ENCODE assay signal across 14 cellular contexts in the genomic region with DNA sequence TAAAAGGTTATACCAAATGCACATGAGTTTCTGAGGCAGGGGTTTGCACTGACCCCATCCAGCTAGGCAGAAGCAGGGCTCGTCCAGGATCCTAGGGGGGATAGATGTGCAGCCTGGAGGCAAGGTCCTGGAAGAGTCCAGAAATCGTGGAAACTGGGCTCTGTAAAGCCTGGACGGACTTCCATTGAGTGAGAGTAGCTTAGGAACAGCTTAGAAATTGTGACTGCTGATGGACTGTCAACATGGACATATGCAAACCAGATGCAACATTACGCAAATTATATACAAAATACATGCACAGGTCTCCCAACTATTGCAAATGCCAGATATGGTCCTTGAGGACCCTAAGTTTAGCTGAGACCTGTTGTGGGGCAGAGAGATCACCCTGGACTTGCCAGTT.
DNase-seq lines count a peak whose midpoint lies in the region; ATAC-seq and TF ChIP-seq lines count a peak whose summit lies in the region.
"Had no signal": no experiment of that assay in that cellular context is flagged by ENCODE, and none has a peak within 500 bp of the region (broad histone marks: within the 10 kb centered on the region; RNA-seq: fewer than 3 reads in every experiment).

No MANE protein-coding gene starts in this region.

- ATAC-seq in HG03039 (IDR thresholded peaks at IDR 0.05; ENCODE audit: unreplicated experiment), result no peak
- ATAC-seq: GM12878 had no signal

- DNase-seq in NCI-H748 (lab: John Stamatoyannopoulos, UW; ENCODE audit: unreplicated experiment) (peak; percentile 5), NCI-H748 treated with DMSO at 0.1 percent for 48 hours (lab: John Stamatoyannopoulos, UW) (no peak), amniotic epithelial cell (ENCODE audit: low read depth) (peak; percentile 15), COR-L47 (lab: John Stamatoyannopoulos, UW) (no peak)
- no peak for DNase-seq in activated effector memory CD4-positive, alpha-beta T cell treated with anti-CD3 and anti-CD28 coated beads, Interleukin-2, amount 50 U/mL, for 16 hours
- DNase-seq: C1 segment of cervical spinal cord; CD4-positive, alpha-beta T cell; DMS79; GM23248; H7 had no signal

- H3K4me1 Mint-ChIP-seq in nephron, result peaks cover 29% of the 10 kb centered on the region

- peaks cover 35% of the 10 kb centered on the region for H3K27me3 Mint-ChIP-seq in nephron (ENCODE audit: low read depth)

- peak overlapping the region in 2 of 3 experiments; percentile 20 to 37 for H3K4me3 Mint-ChIP-seq in nephron
- H3K4me3 Mint-ChIP-seq: B cell; CD4-positive, alpha-beta T cell had no signal

- TF ChIP-seq CTCF in nephron (IDR thresholded peaks at IDR 0.05; ENCODE audit: unreplicated experiment in 3 of 3), result no peak

- no peak overlapping the region for H3K27ac Mint-ChIP-seq in nephron
- H3K27ac Mint-ChIP-seq: B cell; CD4-positive, alpha-beta T cell had no signal

- H3K9me3 Mint-ChIP-seq in nephron, result peaks cover 13% of the 10 kb centered on the region

- no peaks in the 10 kb centered on the region for H3K36me3 Mint-ChIP-seq in nephron (ENCODE audit: low read depth)

Comparison
In these comparisons a context has a peak if more than half of its experiments do, and no peak if none do; other contexts are left out.
1. DNase-seq: peak in NCI-H748 (single experiment) and amniotic epithelial cell (single experiment); none in NCI-H748 treated with DMSO at 0.1 percent for 48 hours (single experiment), activated effector memory CD4-positive, alpha-beta T cell treated with anti-CD3 and anti-CD28 coated beads, Interleukin-2, amount 50 U/mL, for 16 hours (single experiment) and COR-L47 (single experiment).